In genomic region chr2:190359896-190360376, GRCh38 we compare ENCODE assay signal across 8 cellular contexts. TPM values are rescaled to one million over a fixed set of nuclear protein-coding genes. Genes with fewer than 3 reads are reported as not detected.
DNase-seq lines count a peak whose midpoint lies in the region; ATAC-seq and TF ChIP-seq lines count a peak whose summit lies in the region.

No MANE protein-coding gene starts in this region.

- H3K36me3 Mint-ChIP-seq in CD4-positive, CD25-positive, alpha-beta regulatory T cell: peaks cover 4% of the 10 kb centered on the region
- H3K36me3 Mint-ChIP-seq in activated CD4-positive, alpha-beta memory T cell treated with anti-CD3 and anti-CD28 coated beads, Interleukin-2, amount 10 ng/mL, durations not matched to agents 7 days and 5 days (ENCODE audit: low read depth): peaks cover 7% of the 10 kb centered on the region
- H3K36me3 Mint-ChIP-seq in endodermal cell (ENCODE audit: low read depth): no peaks in the 10 kb centered on the region

- 60 to 79% methylated on average over 5 to 6 of the region's 6 CpGs for WGBS in endodermal cell (ENCODE audit: insufficient coverage in 1 of 2, insufficient read length in 1 of 2), 2 experiments
- WGBS in thymus: 3% methylated on average over 6 of the region's 6 CpGs

- ATAC-seq in CD4-positive, CD25-positive, alpha-beta regulatory T cell (ENCODE audit: low read depth in 2 of 2): peak; percentile 86
- ATAC-seq in GM19468 (IDR thresholded peaks at IDR 0.05; ENCODE audit: extremely low read depth, unreplicated experiment): peak; percentile 74

- H3K9me3 ChIP-seq in CD4-positive, CD25-positive, alpha-beta regulatory T cell (ENCODE audit: control insufficient read depth in 2 of 2, low read length in 2 of 2): no peaks in the 10 kb centered on the region
- no peaks in the 10 kb centered on the region for H3K9me3 ChIP-seq in endodermal cell (ENCODE audit: control insufficient read depth, low read length)
- no peaks in the 10 kb centered on the region for H3K9me3 ChIP-seq in thymus (ENCODE audit: control insufficient read depth)

- peak overlapping the region; percentile 71 for H3K27ac ChIP-seq in CD4-positive, CD25-positive, alpha-beta regulatory T cell (ENCODE audit: insufficient read depth, low read length, poor library complexity, severe bottlenecking)
- peak overlapping the region; percentile 51 for H3K27ac ChIP-seq in endodermal cell (ENCODE audit: low read depth, low read length)
- H3K27ac ChIP-seq in thymus (ENCODE audit: low read depth): peak overlapping the region; percentile 87

- peaks cover 29% of the 10 kb centered on the region for H3K4me1 ChIP-seq in CD4-positive, CD25-positive, alpha-beta regulatory T cell (ENCODE audit: control insufficient read depth, insufficient read depth, low read length, poor library complexity, severe bottlenecking)
- H3K4me1 ChIP-seq in endodermal cell (ENCODE audit: control insufficient read depth, insufficient read depth, low read length) (no peaks in the 10 kb centered on the region), thymus (ENCODE audit: control insufficient read depth, insufficient read depth, low read length) (peaks cover 3% of the 10 kb centered on the region)

- CTCF ChIA-PET in activated CD4-positive, alpha-beta memory T cell treated with anti-CD3 and anti-CD28 coated beads, Interleukin-2, amount 10 ng/mL, durations not matched to agents 7 days and 5 days (lab: Charles Lee): interaction anchor here (0.6 to 1.9 kb wide), 5 partner anchors 11 to 608 kb away, joined by 3 to 13 read pairs (median 3); partner anchors contain the start of genes HIBCH and INPP1

- peaks cover 14 to 46% (median 28%) of the 10 kb centered on the region in 4 donors for H3K4me1 Mint-ChIP-seq in CD4-positive, CD25-positive, alpha-beta regulatory T cell
- peaks cover 27% of the 10 kb centered on the region for H3K4me1 Mint-ChIP-seq in activated CD4-positive, alpha-beta memory T cell treated with anti-CD3 and anti-CD28 coated beads, Interleukin-2, amount 10 ng/mL, durations not matched to agents 7 days and 5 days
- H3K4me1 Mint-ChIP-seq in endodermal cell: peaks cover 5% of the 10 kb centered on the region

- DNase-seq in CD4-positive, CD25-positive, alpha-beta regulatory T cell: peak in 2 of 3 donors; percentile 59 to 83
- peak; percentile 15 for DNase-seq in HT1080 (ENCODE audit: low read depth)
- DNase-seq in activated CD4-positive, alpha-beta memory T cell treated with anti-CD3 and anti-CD28 coated beads, Interleukin-2, amount 10 ng/mL, durations not matched to agents 7 days and 5 days: peak; percentile 61
- DNase-seq in endodermal cell: peak; percentile 53
- peak; percentile 91 for DNase-seq in myocyte (ENCODE audit: low read depth)
- no peak for DNase-seq in CD1c-positive myeloid dendritic cell (ENCODE audit: extremely low spot score)

- H3K9ac ChIP-seq in endodermal cell (ENCODE audit: extremely low read depth, low read length, poor library complexity, severe bottlenecking): no peak overlapping the region

- POLR2A ChIA-PET in activated CD4-positive, alpha-beta memory T cell treated with anti-CD3 and anti-CD28 coated beads, Interleukin-2, amount 10 ng/mL, durations not matched to agents 7 days and 5 days (lab: Charles Lee): interaction anchor here (1.0 to 2.2 kb wide), 4 partner anchors 16 to 174 kb away, joined by 6 to 17 read pairs (median 8); partner anchors contain the start of genes HIBCH, INPP1 and MFSD6

- H3K4me3 ChIP-seq in CD4-positive, CD25-positive, alpha-beta regulatory T cell (ENCODE audit: low read depth, low read length): peak overlapping the region; percentile 84
- H3K4me3 ChIP-seq in endodermal cell (ENCODE audit: low read length): no peak overlapping the region
- peak overlapping the region; percentile 49 for H3K4me3 ChIP-seq in thymus (ENCODE audit: low read length)

- H3K27me3 ChIP-seq in CD4-positive, CD25-positive, alpha-beta regulatory T cell (ENCODE audit: control insufficient read depth, insufficient read depth, low read length): no peaks in the 10 kb centered on the region
- H3K27me3 ChIP-seq in endodermal cell (ENCODE audit: control insufficient read depth, insufficient read depth, low read length, poor library complexity, severe bottlenecking): no peaks in the 10 kb centered on the region
- no peaks in the 10 kb centered on the region for H3K27me3 ChIP-seq in thymus (ENCODE audit: control insufficient read depth, insufficient read depth)

- TF ChIP-seq CTCF in endodermal cell (conservative IDR thresholded peaks at IDR 0.05): no peak

- no peaks in the 10 kb centered on the region for H3K27me3 Mint-ChIP-seq in CD4-positive, CD25-positive, alpha-beta regulatory T cell
- H3K27me3 Mint-ChIP-seq in activated CD4-positive, alpha-beta memory T cell treated with anti-CD3 and anti-CD28 coated beads, Interleukin-2, amount 10 ng/mL, durations not matched to agents 7 days and 5 days: no peaks in the 10 kb centered on the region
- no peaks in the 10 kb centered on the region for H3K27me3 Mint-ChIP-seq in endodermal cell (ENCODE audit: insufficient read depth)

- peak overlapping the region; percentile 85 to 99 (median 92) for H3K4me3 Mint-ChIP-seq in CD4-positive, CD25-positive, alpha-beta regulatory T cell
- H3K4me3 Mint-ChIP-seq in activated CD4-positive, alpha-beta memory T cell treated with anti-CD3 and anti-CD28 coated beads, Interleukin-2, amount 10 ng/mL, durations not matched to agents 7 days and 5 days: peak overlapping the region; percentile 82
- H3K4me3 Mint-ChIP-seq in endodermal cell: no peak overlapping the region

- peak overlapping the region; percentile 20 to 96 (median 96) for H3K27ac Mint-ChIP-seq in CD4-positive, CD25-positive, alpha-beta regulatory T cell
- H3K27ac Mint-ChIP-seq in activated CD4-positive, alpha-beta memory T cell treated with anti-CD3 and anti-CD28 coated beads, Interleukin-2, amount 10 ng/mL, durations not matched to agents 7 days and 5 days: peak overlapping the region; percentile 81
- no peak overlapping the region for H3K27ac Mint-ChIP-seq in endodermal cell

- no peaks in the 10 kb centered on the region for H3K9me3 Mint-ChIP-seq in CD4-positive, CD25-positive, alpha-beta regulatory T cell
- no peaks in the 10 kb centered on the region for H3K9me3 Mint-ChIP-seq in activated CD4-positive, alpha-beta memory T cell treated with anti-CD3 and anti-CD28 coated beads, Interleukin-2, amount 10 ng/mL, durations not matched to agents 7 days and 5 days
- H3K9me3 Mint-ChIP-seq in endodermal cell: no peaks in the 10 kb centered on the region

- no peaks in the 10 kb centered on the region for H3K36me3 ChIP-seq in CD4-positive, CD25-positive, alpha-beta regulatory T cell (ENCODE audit: control insufficient read depth, insufficient read depth, low read length)
- H3K36me3 ChIP-seq in endodermal cell (ENCODE audit: control insufficient read depth, insufficient read depth, low read length): no peaks in the 10 kb centered on the region
- no peaks in the 10 kb centered on the region for H3K36me3 ChIP-seq in thymus (ENCODE audit: control insufficient read depth, insufficient read depth)

RNA-seq across cellular contexts. Expression of gene INPP1, which starts 16.5 kb away (rescaled TPM):
- total RNA-seq in CD4-positive, CD25-positive, alpha-beta regulatory T cell: 8.2 TPM
- polyA plus RNA-seq in CD4-positive, CD25-positive, alpha-beta regulatory T cell: 10 to 100 TPM in 3 of 4 donors, 1 to 10 TPM in 1; 5.3 to 13.5 (median 13.1) TPM
- total RNA-seq in HT1080 (2014; rRNA removed; shearing (Covaris generic)): 4.5 and 5.4 TPM in 2 replicates
- 13.5 and 15.0 TPM in 2 replicates for polyA plus RNA-seq in HT1080 (2015; cell fraction: cytosol; rRNA removed)
- polyA plus RNA-seq in HT1080 (2015; cell fraction: nucleus; rRNA removed): 15.3 and 17.4 TPM in 2 replicates
- total RNA-seq in activated CD4-positive, alpha-beta memory T cell treated with anti-CD3 and anti-CD28 coated beads, Interleukin-2, amount 10 ng/mL, durations not matched to agents 7 days and 5 days: 10 to 100 TPM; 10.6 to 11.9 TPM
- total RNA-seq in endodermal cell (1 to 10 TPM; 1.7 to 3.5 TPM), myocyte (18.7 and 19.6 TPM in 2 replicates)
- 5.5 TPM for polyA plus RNA-seq in endodermal cell (2013, experiment 1 of 2)
- 5.1 TPM for polyA plus RNA-seq in endodermal cell (2013, experiment 2 of 2)
- 22.5 TPM for polyA plus RNA-seq in myocyte (2012)
- polyA plus RNA-seq in thymus: 36.4 TPM

RNA-seq across cellular contexts. Expression of gene HIBCH, which starts 40.3 kb away (rescaled TPM):
- total RNA-seq in CD4-positive, CD25-positive, alpha-beta regulatory T cell: 21.0 TPM
- polyA plus RNA-seq in CD4-positive, CD25-positive, alpha-beta regulatory T cell: 10 to 100 TPM; 21.3 to 31.2 (median 24.2) TPM
- 11.0 and 13.0 TPM in 2 replicates for total RNA-seq in HT1080 (2014; rRNA removed; shearing (Covaris generic))
- polyA plus RNA-seq in HT1080 (2015; cell fraction: cytosol; rRNA removed): 11.3 and 13.2 TPM in 2 replicates
- 14.6 and 17.5 TPM in 2 replicates for polyA plus RNA-seq in HT1080 (2015; cell fraction: nucleus; rRNA removed)
- 10 to 100 TPM; 16.2 to 17.3 TPM for total RNA-seq in activated CD4-positive, alpha-beta memory T cell treated with anti-CD3 and anti-CD28 coated beads, Interleukin-2, amount 10 ng/mL, durations not matched to agents 7 days and 5 days
- 10 to 100 TPM; 30.8 to 46.7 TPM for total RNA-seq in endodermal cell
- polyA plus RNA-seq in endodermal cell (2013, experiment 1 of 2): 32.6 TPM
- polyA plus RNA-seq in endodermal cell (2013, experiment 2 of 2): 33.6 TPM
- 11.1 and 13.6 TPM in 2 replicates for total RNA-seq in myocyte
- 17.8 TPM for polyA plus RNA-seq in myocyte (2012)
- polyA plus RNA-seq in thymus: 31.3 TPM

RNA-seq across cellular contexts. Expression of gene MFSD6, which starts 48.2 kb away (rescaled TPM):
- 67.1 TPM for total RNA-seq in CD4-positive, CD25-positive, alpha-beta regulatory T cell
- polyA plus RNA-seq in CD4-positive, CD25-positive, alpha-beta regulatory T cell: 10 to 100 TPM; 24.0 to 38.8 (median 27.2) TPM
- 3.0 and 3.1 TPM in 2 replicates for total RNA-seq in HT1080 (2014; rRNA removed; shearing (Covaris generic))
- polyA plus RNA-seq in HT1080 (2015; cell fraction: cytosol; rRNA removed): 3.4 and 7.7 TPM in 2 replicates
- polyA plus RNA-seq in HT1080 (2015; cell fraction: nucleus; rRNA removed): 2.8 and 6.2 TPM in 2 replicates
- total RNA-seq in activated CD4-positive, alpha-beta memory T cell treated with anti-CD3 and anti-CD28 coated beads, Interleukin-2, amount 10 ng/mL, durations not matched to agents 7 days and 5 days: 10 to 100 TPM; 36.6 to 39.0 TPM
- total RNA-seq in endodermal cell: 1 to 10 TPM; 1.2 to 3.2 TPM
- 0.82 TPM for polyA plus RNA-seq in endodermal cell (2013, experiment 1 of 2)
- 0.70 TPM for polyA plus RNA-seq in endodermal cell (2013, experiment 2 of 2)
- total RNA-seq in myocyte: 12.4 and 14.0 TPM in 2 replicates
- 6.4 TPM for polyA plus RNA-seq in myocyte (2012)
- 16.3 TPM for polyA plus RNA-seq in thymus
